9 cellular contexts compared by ENCODE assay signal in genomic region chr5:87541033-87541432, GRCh38.
DNase-seq lines count a peak whose midpoint lies in the region; ATAC-seq, FAIRE-seq and TF ChIP-seq lines count a peak whose summit lies in the region.
"Had no signal": no experiment of that assay in that cellular context is flagged by ENCODE, and none has a peak within 500 bp of the region (broad histone marks: within the 10 kb centered on the region; RNA-seq: fewer than 3 reads in every experiment).

No MANE protein-coding gene starts in this region.

- H2BK20ac ChIP-seq in H1 (ENCODE audit: low read length), result no peak overlapping the region

- H3K36me3 ChIP-seq in H1 (ENCODE audit: control insufficient read depth in 2 of 4, insufficient read depth in 4 of 4, low read length in 3 of 4) (no peaks in the 10 kb centered on the region), neural cell (ENCODE audit: insufficient read depth, low read length) (no peaks in the 10 kb centered on the region)
- H3K36me3 ChIP-seq in CD8-positive, alpha-beta memory T cell (ENCODE audit: insufficient read depth, low read length), result no peaks in the 10 kb centered on the region

- H3K23me2 ChIP-seq in H1 (ENCODE audit: low read depth, low read length), result no peaks in the 10 kb centered on the region

- TF ChIP-seq CTCF in GM10266 (IDR thresholded peaks at IDR 0.05; ENCODE audit: control insufficient read depth, insufficient read depth, low read depth, missing control alignments), result peak; percentile 9
- peak in 2 of 3 experiments; percentile 23 to 27; a peak in 2 of 4 replicates for TF ChIP-seq CTCF in H1 (IDR thresholded peaks at IDR 0.05; ENCODE audit: control extremely low read depth in 1 of 3, insufficient read depth in 1 of 3, low read depth in 1 of 3, low read length in 3 of 3)
- TF ChIP-seq CTCF in neural cell (IDR thresholded peaks at IDR 0.05; ENCODE audit: poor library complexity, severe bottlenecking), result peak; percentile 38

- no peak overlapping the region for H3K14ac ChIP-seq in H1 (ENCODE audit: insufficient read length)

- no peak overlapping the region for H4K8ac ChIP-seq in H1 (ENCODE audit: extremely low read depth, insufficient read depth, low read length)

- H3K36me3 Mint-ChIP-seq in CD8-positive, alpha-beta memory T cell, result no peaks in the 10 kb centered on the region
- no peaks in the 10 kb centered on the region for H3K36me3 Mint-ChIP-seq in activated T-cell treated with anti-CD3 and anti-CD28 coated beads, Interleukin-2, amount 50 U/mL, for 72 hours (ENCODE audit: insufficient read depth in 2 of 2)

- H3K9me2 ChIP-seq in neural cell (ENCODE audit: insufficient read depth, low read length), result no peaks in the 10 kb centered on the region

- no peak overlapping the region for H3K56ac ChIP-seq in H1 (replicated peaks; ENCODE audit: insufficient read length, low read depth, low read length)

- no peak for ATAC-seq in activated T-cell treated with anti-CD3 and anti-CD28 coated beads, Interleukin-2, amount 50 U/mL, for 72 hours (replicated peaks in 1 of 2)

- H3K4me3 Mint-ChIP-seq in CD8-positive, alpha-beta memory T cell, result no peak overlapping the region
- no peak overlapping the region for H3K4me3 Mint-ChIP-seq in activated T-cell treated with anti-CD3 and anti-CD28 coated beads, Interleukin-2, amount 50 U/mL, for 72 hours

- H2AK5ac ChIP-seq in H1 (ENCODE audit: low read depth, low read length), result no peak overlapping the region

- POLR2A ChIA-PET in H1 (lab: Charles Lee; ENCODE audit: partially characterized antibody), result no interaction called here
- POLR2A ChIA-PET in CD8-positive, alpha-beta memory T cell (lab: Charles Lee), result no interaction called here

- H3K4ac ChIP-seq in H1 (replicated peaks; ENCODE audit: insufficient read length, low read depth, low read length), result no peak overlapping the region

- H3K4me3 ChIP-seq in H1 (ENCODE audit: extremely low read depth in 1 of 4, insufficient read depth in 2 of 4, low read depth in 3 of 4, low read length in 4 of 4) (no peak overlapping the region), neural cell (ENCODE audit: low read length) (peak overlapping the region; percentile 41)
- H3K4me3 ChIP-seq in CD8-positive, alpha-beta memory T cell (ENCODE audit: low read length), result no peak overlapping the region

- WGBS in H1 (ENCODE audit: extremely low coverage in 1 of 2, insufficient coverage in 1 of 2, insufficient read length in 1 of 2, insufficient replicate concordance in 2 of 2, low coverage in 1 of 2, low lambda C conversion rate in 2 of 2, missing lambda C conversion rate in 1 of 2), 2 experiments, result 79% methylated on average over 1 of the region's 1 CpG; no CpG with 5 or more reads in 1 of the 2 experiments

- H3K9me3 Mint-ChIP-seq in CD8-positive, alpha-beta memory T cell, result no peaks in the 10 kb centered on the region
- no peaks in the 10 kb centered on the region for H3K9me3 Mint-ChIP-seq in activated T-cell treated with anti-CD3 and anti-CD28 coated beads, Interleukin-2, amount 50 U/mL, for 72 hours

- no peak overlapping the region for H2AFZ ChIP-seq in H1 (ENCODE audit: low read length)
- peak overlapping the region; percentile 5 for H2AFZ ChIP-seq in neural cell (ENCODE audit: low read depth, low read length)

- no peaks in the 10 kb centered on the region for H3K27me3 ChIP-seq in H1 (replicated peaks in 1 of 4; ENCODE audit: control insufficient read depth in 3 of 4, extremely low read depth in 1 of 4, insufficient read depth in 3 of 4, low read length in 3 of 4)
- no peaks in the 10 kb centered on the region for H3K27me3 ChIP-seq in neural cell (ENCODE audit: insufficient read depth, low read depth, low read length)
- no peaks in the 10 kb centered on the region for H3K27me3 ChIP-seq in CD8-positive, alpha-beta memory T cell (ENCODE audit: insufficient read depth, low read length, poor library complexity, severe bottlenecking)

- no peak overlapping the region for H3K9ac ChIP-seq in H1 (replicated peaks in 1 of 4; ENCODE audit: extremely low read depth in 1 of 4, low read depth in 3 of 4, low read length in 3 of 4)
- H3K9ac ChIP-seq in neural cell (ENCODE audit: low read length), result peak overlapping the region; percentile 38

- H3K27ac Mint-ChIP-seq in CD8-positive, alpha-beta memory T cell, result no peak overlapping the region
- H3K27ac Mint-ChIP-seq in activated T-cell treated with anti-CD3 and anti-CD28 coated beads, Interleukin-2, amount 50 U/mL, for 72 hours, result no peak overlapping the region

- TF ChIP-seq EP300 in H1 (IDR thresholded peaks at IDR 0.05; ENCODE audit: borderline replicate concordance in 1 of 2, low read depth in 2 of 2, low read length in 2 of 2), result no peak
- TF ChIP-seq EP300 in neural cell (conservative IDR thresholded peaks at IDR 0.05; ENCODE audit: poor library complexity, severe bottlenecking), result no peak

- H3K4me1 Mint-ChIP-seq in CD8-positive, alpha-beta memory T cell, result no peaks in the 10 kb centered on the region
- H3K4me1 Mint-ChIP-seq in activated T-cell treated with anti-CD3 and anti-CD28 coated beads, Interleukin-2, amount 50 U/mL, for 72 hours (ENCODE audit: low read depth), result no peaks in the 10 kb centered on the region

- no peak overlapping the region for H4K5ac ChIP-seq in H1 (ENCODE audit: insufficient read length, low read depth, low read length)

- H2BK5ac ChIP-seq in H1 (ENCODE audit: low read depth, low read length), result no peak overlapping the region

- TF ChIP-seq RAD21 in H1 (IDR thresholded peaks at IDR 0.05 in 1 of 2, conservative IDR thresholded peaks at IDR 0.05 in 1 of 2; ENCODE audit: low read depth in 2 of 2, low read length in 2 of 2) (peak; percentile 49 to 60), neural cell (conservative IDR thresholded peaks at IDR 0.05) (peak; percentile 42)

- H3K23ac ChIP-seq in H1 (ENCODE audit: insufficient read length), result no peak overlapping the region

- no peak overlapping the region for H3K4me2 ChIP-seq in H1 (ENCODE audit: insufficient read depth in 1 of 2, low read depth in 2 of 2, low read length in 2 of 2)
- H3K4me2 ChIP-seq in neural cell (ENCODE audit: low read length), result peak overlapping the region; percentile 21

- TF ChIP-seq POLR2A in H1 (IDR thresholded peaks at IDR 0.05; ENCODE audit: control extremely low read depth in 1 of 2, low read depth in 2 of 2, low read length in 2 of 2), result no peak

- CTCF ChIA-PET in H1 (lab: Charles Lee; ENCODE audit: partially characterized antibody), result interaction anchor here (0.7 to 0.9 kb wide), 2 partner anchors 26 to 1143 kb away, joined by 3 to 4 read pairs; no protein-coding TSS in a partner anchor
- CTCF ChIA-PET in CD8-positive, alpha-beta memory T cell (lab: Charles Lee), result no interaction called here

- no peak overlapping the region for H4K91ac ChIP-seq in H1 (replicated peaks; ENCODE audit: insufficient read length, low read length)

- no peaks in the 10 kb centered on the region for H3K79me1 ChIP-seq in H1 (ENCODE audit: low read depth, low read length)

- H3K79me2 ChIP-seq in H1 (ENCODE audit: control insufficient read depth in 1 of 2, insufficient read depth in 2 of 2, low read length in 2 of 2), result no peaks in the 10 kb centered on the region
- H3K79me2 ChIP-seq in neural cell (replicated peaks; ENCODE audit: insufficient read depth, low read length), result no peaks in the 10 kb centered on the region

- H3F3A ChIP-seq in neural cell (ENCODE audit: insufficient read depth, low read length, poor library complexity, severe bottlenecking), result peaks cover 5% of the 10 kb centered on the region

- no peak overlapping the region for H2BK15ac ChIP-seq in H1 (ENCODE audit: low read length)

- DNase-seq in GM10266 (ENCODE audit: extremely low spot score) (no peak), NCI-H69 (lab: John Stamatoyannopoulos, UW) (peak; percentile 97), H1 (ENCODE audit: low read depth in 1 of 2, low spot score in 2 of 2) (no peak)
- no peak for DNase-seq in CD8-positive, alpha-beta memory T cell
- DNase-seq in activated effector memory CD4-positive, alpha-beta T cell treated with anti-CD3 and anti-CD28 coated beads, Interleukin-2, amount 50 U/mL, for 16 hours, result no peak
- DNase-seq in activated T-cell treated with anti-CD3 and anti-CD28 coated beads, Interleukin-2, amount 50 U/mL, for 72 hours, result no peak
- no peak for DNase-seq in activated CD4-positive, alpha-beta T cell treated with anti-CD3 and anti-CD28 coated beads for 1 hour

- H3K27ac ChIP-seq in H1 (ENCODE audit: low read depth, low read length) (no peak overlapping the region), neural cell (ENCODE audit: low read length) (peak overlapping the region; percentile 86)
- H3K27ac ChIP-seq in CD8-positive, alpha-beta memory T cell (ENCODE audit: low read depth, low read length), result no peak overlapping the region

- H2BK120ac ChIP-seq in H1 (replicated peaks; ENCODE audit: low read depth, low read length), result no peak overlapping the region

- no peaks in the 10 kb centered on the region for H3K9me3 ChIP-seq in H1 (ENCODE audit: insufficient read depth in 2 of 2, low read depth in 1 of 2, low read length in 1 of 2)
- H3K9me3 ChIP-seq in neural cell (ENCODE audit: low read length), result no peaks in the 10 kb centered on the region
- no peaks in the 10 kb centered on the region for H3K9me3 ChIP-seq in CD8-positive, alpha-beta memory T cell (ENCODE audit: low read length)

- H3K18ac ChIP-seq in H1 (ENCODE audit: extremely low read depth, low read length), result no peak overlapping the region

- peak; percentile 57 for FAIRE-seq in H1 (lab: Jason Lieb, UNC)
- FAIRE-seq: colon had no signal

- no peak overlapping the region for H2BK12ac ChIP-seq in H1 (ENCODE audit: low read depth, low read length)

- peaks cover 3 to 4% of the 10 kb centered on the region in 2 donors for H3K27me3 Mint-ChIP-seq in CD8-positive, alpha-beta memory T cell
- H3K27me3 Mint-ChIP-seq in activated T-cell treated with anti-CD3 and anti-CD28 coated beads, Interleukin-2, amount 50 U/mL, for 72 hours (ENCODE audit: low read depth), result peaks cover 12% of the 10 kb centered on the region

- H4K20me1 ChIP-seq in H1 (replicated peaks in 1 of 2; ENCODE audit: control insufficient read depth in 1 of 2, insufficient read depth in 2 of 2, low read length in 2 of 2), result no peaks in the 10 kb centered on the region
- no peaks in the 10 kb centered on the region for H4K20me1 ChIP-seq in neural cell (ENCODE audit: insufficient read depth)

- H3K4me1 ChIP-seq in H1 (replicated peaks in 1 of 4; ENCODE audit: control insufficient read depth in 3 of 4, insufficient read depth in 4 of 4, low read length in 3 of 4), result no peaks in the 10 kb centered on the region
- no peaks in the 10 kb centered on the region for H3K4me1 ChIP-seq in CD8-positive, alpha-beta memory T cell (ENCODE audit: insufficient read depth, low read length)

TF ChIP-seq in H1, 55 proteins besides CTCF, POLR2A, EP300 and RAD21 (continues in another document):
- TF ChIP-seq SIRT6 (IDR thresholded peaks at IDR 0.05; ENCODE audit: low read length), result no peak
